Comparison of ENCODE assay signal across 1 cellular context in the genomic region with DNA sequence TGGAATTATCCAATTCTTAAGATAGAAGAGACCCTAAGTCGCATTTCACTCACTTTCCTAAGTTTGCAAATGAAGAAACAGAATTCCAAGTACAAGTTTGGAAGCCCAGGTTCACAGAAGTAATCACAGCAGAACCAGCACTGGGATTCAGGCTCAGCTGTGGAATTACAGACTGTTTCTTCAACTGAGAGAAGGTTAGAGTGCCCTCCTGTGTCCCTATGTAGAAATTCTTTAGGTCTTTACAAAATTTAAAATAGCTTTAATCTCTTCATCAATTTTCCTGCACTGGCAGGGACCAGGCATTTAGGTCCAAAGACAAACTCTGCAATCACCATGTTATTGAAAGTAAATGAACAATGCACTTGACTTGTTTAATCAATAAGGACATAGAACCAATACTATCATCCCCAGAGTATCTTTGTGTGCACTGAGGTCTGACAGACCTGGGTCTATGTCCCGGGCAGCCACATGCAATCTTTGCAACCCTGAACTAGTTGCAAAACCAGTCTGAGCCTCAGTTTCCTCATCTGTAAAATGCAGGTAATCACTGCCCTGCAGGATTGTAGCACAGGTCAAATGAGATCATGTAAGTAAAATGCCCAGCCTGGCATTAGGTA.
TF ChIP-seq lines count a peak whose summit lies in the region.

No MANE protein-coding gene starts in this region.

TF ChIP-seq in K562, 482 proteins besides CTCF, POLR2A, EP300 and RAD21 (continued from another document):
- TF ChIP-seq ZNF395 (CRISPR knock-in tag; IDR thresholded peaks at IDR 0.05), result no peak
- TF ChIP-seq MXI1 (IDR thresholded peaks at IDR 0.05; ENCODE audit: low read depth, low read length), result no peak
- TF ChIP-seq HDAC6 (IDR thresholded peaks at IDR 0.05; ENCODE audit: low read depth, low read length), result no peak
- TF ChIP-seq KAT8 (IDR thresholded peaks at IDR 0.05; ENCODE audit: low read depth), result no peak
- no peak for TF ChIP-seq CGGBP1 (CRISPR knock-in tag; IDR thresholded peaks at IDR 0.05)
